In the genomic region with DNA sequence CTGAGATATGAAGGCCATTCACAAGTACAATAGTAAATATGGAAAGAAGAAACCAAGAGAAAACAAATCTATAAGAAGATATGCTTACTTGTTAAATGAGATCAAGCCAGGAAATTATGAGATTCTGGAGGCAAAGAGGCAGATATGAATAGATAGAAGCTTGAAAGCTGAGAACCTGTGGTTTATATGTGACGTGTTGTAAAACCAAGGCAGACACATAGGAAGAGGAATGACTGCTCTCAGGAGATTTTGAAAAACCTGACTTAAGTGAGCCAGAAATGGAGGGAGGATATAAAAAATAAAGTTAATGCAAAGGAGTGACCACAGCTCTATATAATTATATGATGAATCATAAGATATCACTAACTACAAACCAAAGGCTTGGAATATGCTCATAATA, we compare ENCODE assay signal across 19 cellular contexts.
"Had no signal": no experiment of that assay in that cellular context is flagged by ENCODE, and none has a peak within 500 bp of the region (broad histone marks: within the 10 kb centered on the region; RNA-seq: fewer than 3 reads in every experiment).

No MANE protein-coding gene starts in this region.

- H3K27ac ChIP-seq: epithelial cell of prostate, esophagus muscularis mucosa, hepatocyte, pancreas, testis, transverse colon had no signal

- H2AFZ ChIP-seq: hepatocyte had no signal

- H3K36me3 ChIP-seq: esophagus muscularis mucosa, pancreas, transverse colon had no signal

- DNase-seq: effector memory CD8-positive, alpha-beta T cell; foreskin melanocyte; head of caudate nucleus; left colon; left ventricle myocardium superior; mesenchymal stem cell; midbrain; naive B cell; occipital lobe; pancreas; right cardiac atrium; stimulated activated CD4-positive, alpha-beta T cell treated with anti-CD3 and anti-CD28 coated beads, Interleukin-4, amount 100 ng/mL, for 24 hours; testis; transverse colon had no signal

- H3K9me3 ChIP-seq: esophagus muscularis mucosa, pancreas, testis had no signal

- H3K4me3 ChIP-seq: esophagus muscularis mucosa, hepatocyte, lung, pancreas, smooth muscle cell, testis, transverse colon had no signal

- H3K4me1 ChIP-seq: esophagus muscularis mucosa, pancreas, testis, transverse colon had no signal

- H3K79me2 ChIP-seq: hepatocyte had no signal

- H3K4me2 ChIP-seq: hepatocyte, smooth muscle cell had no signal

- H3K27me3 ChIP-seq: esophagus muscularis mucosa, hepatocyte, pancreas, testis, transverse colon had no signal
